9 cellular contexts compared by ENCODE assay signal in the genomic region with DNA sequence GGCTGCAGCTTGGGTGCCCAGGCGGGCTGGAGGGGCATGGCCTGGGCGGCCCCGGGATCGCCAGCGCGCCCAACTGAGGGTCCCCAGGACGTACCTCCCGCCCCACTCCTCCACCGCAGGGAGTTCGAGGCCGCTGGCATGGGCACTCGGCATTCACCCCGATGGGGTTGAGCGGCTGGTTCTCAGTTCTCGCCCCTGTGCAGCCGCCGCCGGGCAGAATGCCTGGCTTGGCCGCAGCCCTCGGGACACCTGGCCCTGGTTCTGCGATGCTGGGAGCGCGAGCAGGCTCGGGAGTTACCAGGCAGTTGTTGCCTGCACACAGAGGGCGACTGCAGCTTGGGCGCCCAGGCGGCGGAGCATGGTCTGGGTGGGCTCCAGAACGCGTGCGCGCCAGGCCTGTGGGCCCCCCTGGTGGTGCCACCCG.
DNase-seq lines count a peak whose midpoint lies in the region; ATAC-seq and TF ChIP-seq lines count a peak whose summit lies in the region.
"Had no signal": no experiment of that assay in that cellular context is flagged by ENCODE, and none has a peak within 500 bp of the region (broad histone marks: within the 10 kb centered on the region; RNA-seq: fewer than 3 reads in every experiment).

No MANE protein-coding gene starts in this region.

- peaks cover 4% of the 10 kb centered on the region for H4K20me1 ChIP-seq in mammary epithelial cell (ENCODE audit: insufficient read depth, low read length)

- in situ Hi-C loops in mammary epithelial cell (cut with MboI; ENCODE audit: low sequenced_read_pairs in 2 of 2), result no loop called here

- WGBS in mammary epithelial cell (ENCODE audit: low coverage, missing lambda C conversion rate), result 40% methylated on average over 8 of the region's 33 CpGs
- 22% methylated on average over 8 of the region's 33 CpGs for WGBS in suprapubic skin

- H3K9me3 Mint-ChIP-seq in MCF 10A (ENCODE audit: unreplicated experiment) (no peaks in the 10 kb centered on the region), WTC11 (peaks cover 5% of the 10 kb centered on the region)

- H3K36me3 ChIP-seq in mammary epithelial cell (ENCODE audit: insufficient read depth, low read length), result no peaks in the 10 kb centered on the region
- H3K36me3 ChIP-seq in suprapubic skin, result no peaks in the 10 kb centered on the region

- H3K36me3 Mint-ChIP-seq in MCF 10A (ENCODE audit: insufficient read depth, unreplicated experiment), result no peaks in the 10 kb centered on the region
- peaks cover 4% of the 10 kb centered on the region; the same call in 1 of the 2 replicates for H3K36me3 Mint-ChIP-seq in WTC11

- H3K4me1 Mint-ChIP-seq in MCF 10A (ENCODE audit: insufficient read depth, unreplicated experiment), result no peaks in the 10 kb centered on the region
- H3K4me1 Mint-ChIP-seq in WTC11, result peaks cover 8% of the 10 kb centered on the region; the same call in 1 of the 2 replicates

- dilution Hi-C loops in mammary epithelial cell (cut with HindIII; ENCODE audit: low sequenced_read_pairs), result no loop called here

- no peaks in the 10 kb centered on the region for H3K79me2 ChIP-seq in mammary epithelial cell (ENCODE audit: insufficient read depth, low read length)

- H3K4me1 ChIP-seq in mammary epithelial cell (ENCODE audit: insufficient read depth, low read length) (peaks cover 17% of the 10 kb centered on the region), suprapubic skin (peaks cover 20% of the 10 kb centered on the region)

- no peak overlapping the region for H2AFZ ChIP-seq in mammary epithelial cell (ENCODE audit: low read depth, low read length)

- H3K9me3 ChIP-seq in mammary epithelial cell (replicated peaks; ENCODE audit: insufficient read depth, low read length), result no peaks in the 10 kb centered on the region
- no peaks in the 10 kb centered on the region for H3K9me3 ChIP-seq in suprapubic skin

- POLR2A ChIA-PET in MCF 10A (lab: Yijun Ruan, JAX) (interaction anchor here (2.1 kb wide), 1 partner anchor 10 kb away, joined by 8 read pairs; no protein-coding TSS in a partner anchor), WTC11 (lab: Charles Lee) (no interaction called here)

- CTCF ChIA-PET in mammary epithelial cell (lab: Charles Lee; ENCODE audit: low non-redundant PET) (no interaction called here), MCF 10A (lab: Yijun Ruan, JAX) (interaction anchor here (1.6 to 2.9 kb wide), 4 partner anchors 9 to 16 kb away, joined by 12 to 25 read pairs (median 16); no protein-coding TSS in a partner anchor), WTC11 (lab: Charles Lee) (interaction anchor here (0.9 to 2.4 kb wide), 10 partner anchors 8 to 181 kb away, joined by 3 to 55 read pairs (median 10); no protein-coding TSS in a partner anchor)

- DNase-seq in mammary epithelial cell (no peak), MCF 10A (ENCODE audit: unreplicated experiment) (no peak), WTC11 (ENCODE audit: low spot score) (peak; percentile 36), left kidney (ENCODE audit: low read depth, low spot score) (peak; percentile 28), suprapubic skin (ENCODE audit: low spot score in 2 of 2) (peak in 1 of 2 donors; percentile 57), NCI-H146 (lab: John Stamatoyannopoulos, UW) (no peak), NCI-H1436 (lab: John Stamatoyannopoulos, UW) (no peak)

- H3K4me2 ChIP-seq in mammary epithelial cell (ENCODE audit: insufficient read depth, low read depth, low read length), result peak overlapping the region; percentile 93

- no peak for TF ChIP-seq EP300 in suprapubic skin (IDR thresholded peaks at IDR 0.05)

- no TSS peak for BruUV-seq in mammary epithelial cell (replicated peaks; lab: Mats Ljungman, UMichigan)
- no TSS peak for BruUV-seq in MCF 10A (replicated peaks; lab: Mats Ljungman, UMichigan)

- no peak for TF ChIP-seq CTCF in mammary epithelial cell (conservative IDR thresholded peaks at IDR 0.05 in 1 of 2, IDR thresholded peaks at IDR 0.05 in 1 of 2; ENCODE audit: extremely low read depth in 1 of 2, insufficient read depth in 1 of 2, low read depth in 1 of 2, low read length in 2 of 2)
- TF ChIP-seq CTCF in MCF 10A (IDR thresholded peaks at IDR 0.05; ENCODE audit: unreplicated experiment), result no peak
- TF ChIP-seq CTCF in WTC11 (IDR thresholded peaks at IDR 0.05), result no peak
- TF ChIP-seq CTCF in suprapubic skin (IDR thresholded peaks at IDR 0.05), result no peak

- intact Hi-C loops in mammary epithelial cell (cut with micrococcal nuclease) (loop anchor here (2.0 kb wide), 1 partner anchor 175 kb away; no protein-coding TSS in a partner anchor), MCF 10A (cut with micrococcal nuclease) (no loop called here)

- H3K4me3 ChIP-seq in mammary epithelial cell (replicated peaks in 1 of 3; ENCODE audit: insufficient read depth in 1 of 3, low read depth in 2 of 3, low read length in 3 of 3), result no peak overlapping the region
- peak overlapping the region; percentile 43 for H3K4me3 ChIP-seq in suprapubic skin

- ATAC-seq in WTC11 (no peak), GM21526 (IDR thresholded peaks at IDR 0.05; ENCODE audit: low FRiP score, unreplicated experiment) (no peak)

- peaks cover 12% of the 10 kb centered on the region for H3K27me3 ChIP-seq in mammary epithelial cell (ENCODE audit: insufficient read depth, low read length)
- peaks cover 89% of the 10 kb centered on the region for H3K27me3 ChIP-seq in suprapubic skin

- H3K4me3 Mint-ChIP-seq in MCF 10A (ENCODE audit: unreplicated experiment) (no peak overlapping the region), WTC11 (peak overlapping the region; percentile 50)
- H3K4me3 Mint-ChIP-seq: T-helper 2 cell treated with Interferon-gamma antibody and Interleukin-4, amounts not matched to agents 5 μg/mL and 100 μg/mL, for 36 hours had no signal

- no peak overlapping the region for H3K27ac ChIP-seq in mammary epithelial cell (ENCODE audit: insufficient read depth, low read depth, low read length)
- no peak overlapping the region for H3K27ac ChIP-seq in suprapubic skin

- H3K27me3 Mint-ChIP-seq in MCF 10A (ENCODE audit: insufficient read depth, unreplicated experiment) (peaks cover 73% of the 10 kb centered on the region), WTC11 (ENCODE audit: low read depth) (peaks cover 84% of the 10 kb centered on the region)

- no peak overlapping the region for H3K27ac Mint-ChIP-seq in MCF 10A (ENCODE audit: low read depth, unreplicated experiment)
- no peak overlapping the region for H3K27ac Mint-ChIP-seq in WTC11
- H3K27ac Mint-ChIP-seq: T-helper 2 cell treated with Interferon-gamma antibody and Interleukin-4, amounts not matched to agents 5 μg/mL and 100 μg/mL, for 36 hours had no signal

- TF ChIP-seq POLR2A in suprapubic skin (IDR thresholded peaks at IDR 0.05), result no peak

- no peak overlapping the region for H3K9ac ChIP-seq in mammary epithelial cell (ENCODE audit: insufficient read depth, low read length)

TF ChIP-seq in WTC11, 78 proteins besides CTCF, POLR2A, EP300 and RAD21:
- TF ChIP-seq FOXP1 (CRISPR knock-in tag; IDR thresholded peaks at IDR 0.05; ENCODE audit: borderline replicate concordance) (peak; percentile 45; the same call in 1 of the 2 replicates), USF2 (CRISPR knock-in tag; IDR thresholded peaks at IDR 0.05) (no peak)

Comparison
In these comparisons a context has a peak if more than half of its experiments do, and no peak if none do; other contexts are left out.
1. DNase-seq: peak in WTC11 (single experiment) and left kidney (single experiment); none in mammary epithelial cell (single experiment), MCF 10A (single experiment), NCI-H146 (single experiment) and NCI-H1436 (single experiment).